1 cellular context compared by ENCODE assay signal in the genomic region with DNA sequence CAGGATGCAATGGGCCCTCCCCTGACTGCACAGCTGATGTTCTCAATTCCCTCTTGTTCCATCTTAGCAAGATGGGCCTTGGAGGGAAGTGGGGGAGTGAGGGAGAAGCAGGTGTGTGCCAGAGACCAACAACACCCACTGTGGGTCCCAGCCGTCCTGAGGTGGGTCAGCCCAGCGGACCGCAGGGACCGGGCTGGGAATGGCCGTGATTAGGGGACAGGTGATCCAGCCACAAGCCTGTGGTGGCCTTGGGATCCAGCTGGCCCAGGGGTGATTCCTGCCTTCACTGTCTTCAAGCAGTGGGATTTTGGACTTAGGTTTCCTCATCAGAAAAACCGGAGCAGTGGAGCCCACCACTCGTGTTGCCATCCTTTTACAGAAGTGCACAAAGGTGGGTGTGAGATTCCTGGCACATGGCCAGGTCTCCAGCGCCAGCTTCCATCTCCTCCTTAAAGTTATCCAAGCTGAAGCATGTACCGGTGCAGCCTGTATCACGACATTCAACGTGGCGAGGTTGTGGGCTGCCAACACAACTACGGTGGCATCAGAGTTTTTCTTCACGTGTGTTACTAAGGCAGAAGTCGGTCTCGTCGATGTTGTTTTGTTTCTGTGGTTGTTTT.
TF ChIP-seq lines count a peak whose summit lies in the region.

No MANE protein-coding gene starts in this region.

TF ChIP-seq in K562, 482 proteins besides CTCF, POLR2A, EP300 and RAD21:
- peak; percentile 83 for TF ChIP-seq NFIC (IDR thresholded peaks at IDR 0.05)
- TF ChIP-seq, protein P1, sequence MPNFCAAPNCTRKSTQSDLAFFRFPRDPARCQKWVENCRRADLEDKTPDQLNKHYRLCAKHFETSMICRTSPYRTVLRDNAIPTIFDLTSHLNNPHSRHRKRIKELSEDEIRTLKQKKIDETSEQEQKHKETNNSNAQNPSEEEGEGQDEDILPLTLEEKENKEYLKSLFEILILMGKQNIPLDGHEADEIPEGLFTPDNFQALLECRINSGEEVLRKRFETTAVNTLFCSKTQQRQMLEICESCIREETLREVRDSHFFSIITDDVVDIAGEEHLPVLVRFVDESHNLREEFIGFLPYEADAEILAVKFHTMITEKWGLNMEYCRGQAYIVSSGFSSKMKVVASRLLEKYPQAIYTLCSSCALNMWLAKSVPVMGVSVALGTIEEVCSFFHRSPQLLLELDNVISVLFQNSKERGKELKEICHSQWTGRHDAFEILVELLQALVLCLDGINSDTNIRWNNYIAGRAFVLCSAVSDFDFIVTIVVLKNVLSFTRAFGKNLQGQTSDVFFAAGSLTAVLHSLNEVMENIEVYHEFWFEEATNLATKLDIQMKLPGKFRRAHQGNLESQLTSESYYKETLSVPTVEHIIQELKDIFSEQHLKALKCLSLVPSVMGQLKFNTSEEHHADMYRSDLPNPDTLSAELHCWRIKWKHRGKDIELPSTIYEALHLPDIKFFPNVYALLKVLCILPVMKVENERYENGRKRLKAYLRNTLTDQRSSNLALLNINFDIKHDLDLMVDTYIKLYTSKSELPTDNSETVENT (CRISPR knock-in tag; IDR thresholded peaks at IDR 0.05): no peak
